In the genomic region with DNA sequence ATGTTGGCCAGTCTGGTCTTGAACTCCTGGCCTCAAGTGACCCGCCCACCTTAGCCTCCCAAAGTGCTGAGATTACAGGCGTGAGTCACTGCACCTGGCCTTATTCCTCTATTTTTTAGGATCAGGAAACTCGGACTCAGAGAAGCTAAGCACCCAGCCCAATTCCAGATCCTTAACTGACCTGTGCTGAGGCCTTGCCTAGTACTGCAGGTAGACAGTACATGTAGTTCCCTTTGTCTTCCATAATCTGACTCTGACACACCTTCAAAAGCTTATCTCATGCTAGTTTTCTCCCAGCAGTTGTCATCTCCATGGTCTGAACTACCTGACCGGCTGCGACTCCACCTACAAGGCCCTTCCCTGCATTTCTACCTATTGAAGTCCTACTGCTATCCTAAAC, we compare ENCODE assay signal across 25 cellular contexts.
DNase-seq lines count a peak whose midpoint lies in the region; FAIRE-seq and TF ChIP-seq lines count a peak whose summit lies in the region.
"Had no signal": no experiment of that assay in that cellular context is flagged by ENCODE, and none has a peak within 500 bp of the region (broad histone marks: within the 10 kb centered on the region; RNA-seq: fewer than 3 reads in every experiment).

No MANE protein-coding gene starts in this region.

- no peaks in the 10 kb centered on the region for H3K27me3 Mint-ChIP-seq in neural progenitor cell (ENCODE audit: insufficient read depth, low read depth)

- H3K4me2 ChIP-seq in neural progenitor cell (no peak overlapping the region), smooth muscle cell (no peak overlapping the region)

- H3K4me3 ChIP-seq in neural progenitor cell, result no peak overlapping the region
- no peak overlapping the region for H3K4me3 ChIP-seq in smooth muscle cell
- H3K4me3 ChIP-seq: HAP-1 had no signal

- peaks cover 46% of the 10 kb centered on the region for H3K4me1 Mint-ChIP-seq in neural progenitor cell
- H3K4me1 Mint-ChIP-seq: T-cell had no signal

- 95% methylated on average over 5 of the region's 5 CpGs for WGBS in smooth muscle cell (ENCODE audit: low lambda C conversion rate)

- H3K9ac ChIP-seq in neural progenitor cell (no peak overlapping the region), smooth muscle cell (ENCODE audit: low read depth) (no peak overlapping the region)

- H3K79me2 ChIP-seq in neural progenitor cell (ENCODE audit: low read depth), result no peaks in the 10 kb centered on the region
- H3K79me2 ChIP-seq in smooth muscle cell (ENCODE audit: low read depth), result no peaks in the 10 kb centered on the region

- peaks cover 14% of the 10 kb centered on the region for H3K9me3 Mint-ChIP-seq in neural progenitor cell
- H3K9me3 Mint-ChIP-seq: CD8-positive, alpha-beta T cell; T-cell had no signal

- no peak overlapping the region for H2AFZ ChIP-seq in neural progenitor cell (replicated peaks)
- no peak overlapping the region for H2AFZ ChIP-seq in smooth muscle cell (ENCODE audit: low read depth)

- no peaks in the 10 kb centered on the region for H3F3A ChIP-seq in neural progenitor cell (ENCODE audit: low read depth)
- no peaks in the 10 kb centered on the region for H3F3A ChIP-seq in smooth muscle cell (ENCODE audit: low read depth)

- no peaks in the 10 kb centered on the region for H3K36me3 ChIP-seq in neural progenitor cell
- no peaks in the 10 kb centered on the region for H3K36me3 ChIP-seq in smooth muscle cell (ENCODE audit: low read depth)
- H3K36me3 ChIP-seq: HAP-1 had no signal

- no peaks in the 10 kb centered on the region for H3K4me1 ChIP-seq in neural progenitor cell
- peaks cover 13% of the 10 kb centered on the region for H3K4me1 ChIP-seq in smooth muscle cell (ENCODE audit: low read depth)
- H3K4me1 ChIP-seq: HAP-1 had no signal

- no peaks in the 10 kb centered on the region for H4K20me1 ChIP-seq in neural progenitor cell (ENCODE audit: low read depth)
- H4K20me1 ChIP-seq in smooth muscle cell (ENCODE audit: low read depth), result peaks cover 6% of the 10 kb centered on the region

- peak; percentile 50 for DNase-seq in NCI-H146 (lab: John Stamatoyannopoulos, UW)
- DNase-seq in NCI-H146 treated with DMSO at 0.1 percent for 48 hours (lab: John Stamatoyannopoulos, UW; ENCODE audit: unreplicated experiment), result no peak
- DNase-seq in DMS53 treated with DMSO at 0.1 percent for 48 hours (lab: John Stamatoyannopoulos, UW; ENCODE audit: unreplicated experiment), result peak; percentile 29
- DNase-seq in SW480 (ENCODE audit: low spot score), result peak; percentile 52
- DNase-seq in neural progenitor cell (ENCODE audit: low spot score), result no peak
- no peak for DNase-seq in NCI-H1436 treated with DMSO at 0.1 percent for 48 hours (lab: John Stamatoyannopoulos, UW)
- no peak for DNase-seq in RCC 7860 (ENCODE audit: low spot score)
- DNase-seq in smooth muscle cell (lab: John Stamatoyannopoulos, UW; ENCODE audit: unreplicated experiment), result no peak
- DNase-seq: 8988T; AML-193; C1 segment of cervical spinal cord; Calu3; CD8-positive, alpha-beta T cell; DMS153; EL; GF-D8; KG1; MV-4-11; NCI-H2227 treated with DMSO at 0.1 percent for 48 hours; NCI-H524; RPMI8226; SIG-M5; T-cell had no signal

- H3K4me3 Mint-ChIP-seq in neural progenitor cell, result no peak overlapping the region
- H3K4me3 Mint-ChIP-seq: CD8-positive, alpha-beta T cell; T-cell had no signal

- peak overlapping the region; percentile 1 for H3K27ac Mint-ChIP-seq in neural progenitor cell
- H3K27ac Mint-ChIP-seq: CD8-positive, alpha-beta T cell; T-cell had no signal

- peaks cover 24% of the 10 kb centered on the region for H3K36me3 Mint-ChIP-seq in neural progenitor cell
- H3K36me3 Mint-ChIP-seq: CD8-positive, alpha-beta T cell; T-cell had no signal

- TF ChIP-seq CTCF in neural progenitor cell (IDR thresholded peaks at IDR 0.05), result no peak
- no peak for TF ChIP-seq CTCF in smooth muscle cell (IDR thresholded peaks at IDR 0.05; ENCODE audit: borderline replicate concordance, insufficient read depth, poor library complexity, severe bottlenecking)

- FAIRE-seq in RCC 7860 (lab: Jason Lieb, UNC), result no peak

- H3K27me3 ChIP-seq in neural progenitor cell (no peaks in the 10 kb centered on the region), smooth muscle cell (ENCODE audit: low read depth) (no peaks in the 10 kb centered on the region)

- H3K27ac ChIP-seq in neural progenitor cell (no peak overlapping the region), smooth muscle cell (ENCODE audit: low read depth) (no peak overlapping the region)
- H3K27ac ChIP-seq: HL-60 had no signal

- H3K9me3 ChIP-seq in neural progenitor cell (ENCODE audit: low read depth) (no peaks in the 10 kb centered on the region), smooth muscle cell (replicated peaks; ENCODE audit: low read depth) (no peaks in the 10 kb centered on the region)
- H3K9me3 ChIP-seq: HAP-1 had no signal

Comparison
In these comparisons a context has a peak if more than half of its experiments do, and no peak if none do; other contexts are left out.
1. DNase-seq: peak in NCI-H146 (single experiment), DMS53 treated with DMSO at 0.1 percent for 48 hours (single experiment) and SW480 (single experiment); none in NCI-H146 treated with DMSO at 0.1 percent for 48 hours (single experiment), neural progenitor cell (single experiment), NCI-H1436 treated with DMSO at 0.1 percent for 48 hours (single experiment), RCC 7860 (single experiment) and smooth muscle cell (single experiment).